18 cellular contexts compared by ENCODE assay signal in the genomic region with DNA sequence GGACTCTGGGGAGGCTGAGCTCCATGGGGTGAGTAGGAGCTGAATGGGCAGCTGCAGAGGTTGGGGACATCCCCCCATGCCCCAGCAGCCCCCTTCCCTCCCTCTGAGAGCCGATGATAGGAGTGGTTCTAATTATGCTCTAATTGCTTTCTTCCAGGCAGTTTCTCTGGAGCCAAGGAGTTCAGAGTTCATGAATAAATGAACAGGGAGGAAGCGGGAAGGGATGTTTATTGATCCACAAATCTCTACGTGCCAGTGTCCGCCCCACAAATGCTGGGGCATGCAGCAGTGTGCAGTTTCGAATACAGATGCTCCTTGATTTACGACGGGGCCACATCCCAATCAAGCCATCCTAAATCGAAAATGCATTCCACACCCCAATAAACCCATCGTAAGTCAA. TPM values are rescaled to one million over a fixed set of nuclear protein-coding genes. Genes with fewer than 3 reads are reported as not detected.
DNase-seq lines count a peak whose midpoint lies in the region; ATAC-seq and TF ChIP-seq lines count a peak whose summit lies in the region.
"Had no signal": no experiment of that assay in that cellular context is flagged by ENCODE, and none has a peak within 500 bp of the region (broad histone marks: within the 10 kb centered on the region; RNA-seq: fewer than 3 reads in every experiment).

No MANE protein-coding gene starts in this region.

- H3K27ac Mint-ChIP-seq in HFFc6 (no peak overlapping the region), WTC11 (0 out of 2 replicates have a peak overlapping the region, but pooled peaks have one; percentile 8), nephron progenitor cell (peak overlapping the region; percentile 61)
- H3K27ac Mint-ChIP-seq: CD4-positive, CD25-positive, alpha-beta regulatory T cell had no signal

- H3K9me3 ChIP-seq in transverse colon: no peaks in the 10 kb centered on the region
- no peaks in the 10 kb centered on the region for H3K9me3 ChIP-seq in WERI-Rb-1 (ENCODE audit: severe bottlenecking)
- H3K9me3 ChIP-seq: Peyer's patch had no signal

- 15 to 25% methylated on average over 6 to 9 of the region's 9 CpGs for WGBS in transverse colon (ENCODE audit: low coverage in 1 of 2), 2 donors

- H3K4me3 Mint-ChIP-seq in HFFc6 (peak overlapping the region; percentile 41; the same call in 1 of the 2 replicates), WTC11 (no peak overlapping the region), nephron progenitor cell (peak overlapping the region; percentile 35)
- H3K4me3 Mint-ChIP-seq: CD4-positive, CD25-positive, alpha-beta regulatory T cell had no signal

- TF ChIP-seq EP300 in transverse colon (IDR thresholded peaks at IDR 0.05; ENCODE audit: low read depth): no peak

- TF ChIP-seq CTCF in HFFc6 (IDR thresholded peaks at IDR 0.05) (no peak), WTC11 (IDR thresholded peaks at IDR 0.05) (no peak), nephron progenitor cell (IDR thresholded peaks at IDR 0.05) (no peak), transverse colon (IDR thresholded peaks at IDR 0.05) (no peak), WERI-Rb-1 (IDR thresholded peaks at IDR 0.05; ENCODE audit: low read depth, low read length) (no peak)

- no peaks in the 10 kb centered on the region for H3K36me3 Mint-ChIP-seq in HFFc6 (ENCODE audit: low read depth)
- no peaks in the 10 kb centered on the region for H3K36me3 Mint-ChIP-seq in WTC11
- H3K36me3 Mint-ChIP-seq in nephron progenitor cell (ENCODE audit: low read depth): no peaks in the 10 kb centered on the region
- H3K36me3 Mint-ChIP-seq: CD4-positive, CD25-positive, alpha-beta regulatory T cell had no signal

- no peak for TF ChIP-seq POLR2A in transverse colon (IDR thresholded peaks at IDR 0.05)

- no peak for ATAC-seq in WTC11
- ATAC-seq in HG02763 (IDR thresholded peaks at IDR 0.05; ENCODE audit: unreplicated experiment): no peak
- ATAC-seq in GM18867 (IDR thresholded peaks at IDR 0.05; ENCODE audit: unreplicated experiment): no peak
- ATAC-seq: SK-N-SH treated with all-trans-retinoic acid at 6 μM for 48 hours had no signal

- H3K27me3 Mint-ChIP-seq in HFFc6 (ENCODE audit: insufficient read depth) (peaks cover 27% of the 10 kb centered on the region), WTC11 (ENCODE audit: low read depth) (no peaks in the 10 kb centered on the region), nephron progenitor cell (ENCODE audit: low read depth, poor library complexity) (peaks cover 4% of the 10 kb centered on the region)

- CTCF ChIA-PET in WTC11 (lab: Charles Lee): interaction anchor here (0.9 to 1.6 kb wide), 3 partner anchors 10 to 43 kb away, joined by 3 to 6 read pairs (median 5); no protein-coding TSS in a partner anchor

- no peak overlapping the region for H3K4me3 ChIP-seq in transverse colon
- H3K4me3 ChIP-seq in WERI-Rb-1 (ENCODE audit: low read depth, low read length): no peak overlapping the region
- H3K4me3 ChIP-seq: Peyer's patch had no signal

- H3K4me1 ChIP-seq in transverse colon: peaks cover 0 to 15% (median 7%) of the 10 kb centered on the region in 4 donors

- no peaks in the 10 kb centered on the region for H3K27me3 ChIP-seq in transverse colon
- no peaks in the 10 kb centered on the region for H3K27me3 ChIP-seq in WERI-Rb-1 (ENCODE audit: insufficient read depth, low read depth, severe bottlenecking)
- H3K27me3 ChIP-seq: Peyer's patch had no signal

- POLR2A ChIA-PET in WTC11 (lab: Charles Lee): interaction anchor here (0.6 kb wide), 2 partner anchors 30 to 150 kb away, joined by 3 read pairs; no protein-coding TSS in a partner anchor

- in situ Hi-C loops in transverse colon (cut with MboI; ENCODE audit: low pct_ligation_motif_present in 1 of 4, low pct_unique_long_range_greater_than_20kb in 1 of 4, low sequenced_read_pairs in 3 of 4): no loop called here

- H3K27ac ChIP-seq in transverse colon: peak overlapping the region in 1 of 4 donors; percentile 26
- no peak overlapping the region for H3K27ac ChIP-seq in WERI-Rb-1
- H3K27ac ChIP-seq: KMS-11, Peyer's patch had no signal

- H3K36me3 ChIP-seq in transverse colon: no peaks in the 10 kb centered on the region
- no peaks in the 10 kb centered on the region for H3K36me3 ChIP-seq in WERI-Rb-1
- H3K36me3 ChIP-seq: Peyer's patch had no signal

- no peaks in the 10 kb centered on the region for H3K9me3 Mint-ChIP-seq in HFFc6
- no peaks in the 10 kb centered on the region for H3K9me3 Mint-ChIP-seq in WTC11
- no peaks in the 10 kb centered on the region for H3K9me3 Mint-ChIP-seq in nephron progenitor cell
- H3K9me3 Mint-ChIP-seq: CD4-positive, CD25-positive, alpha-beta regulatory T cell had no signal

- intact Hi-C loops in transverse colon (cut with DNase I; ENCODE audit: low total_unique reads): no loop called here

- H3K4me1 Mint-ChIP-seq in HFFc6 (ENCODE audit: low read depth) (no peaks in the 10 kb centered on the region), WTC11 (peaks cover 18% of the 10 kb centered on the region), nephron progenitor cell (peaks cover 45% of the 10 kb centered on the region)

- no peak for DNase-seq in HFFc6
- no peak for DNase-seq in WTC11 (ENCODE audit: low spot score)
- DNase-seq in nephron progenitor cell: peak; percentile 18
- peak; percentile 27 for DNase-seq in transverse colon
- DNase-seq in WERI-Rb-1: no peak
- DNase-seq: CD4-positive, CD25-positive, alpha-beta regulatory T cell; EL; GF-D8; IMR-90; NCI-H1092 treated with DMSO at 0.1 percent for 48 hours; NCI-H1436 treated with DMSO at 0.1 percent for 48 hours; NCI-H2029 treated with DMSO at 0.1 percent for 48 hours; Peyer's patch had no signal

TF ChIP-seq in WTC11, 78 proteins besides CTCF, POLR2A, EP300 and RAD21:
- TF ChIP-seq ZNF671 (CRISPR knock-in tag; IDR thresholded peaks at IDR 0.05) (no peak), HMGA2 (CRISPR knock-in tag; IDR thresholded peaks at IDR 0.05) (no peak), GRHL2 (CRISPR knock-in tag; IDR thresholded peaks at IDR 0.05; ENCODE audit: insufficient replicate concordance, severe bottlenecking) (no peak), CREM (CRISPR knock-in tag; IDR thresholded peaks at IDR 0.05) (no peak), SMAD4 (CRISPR knock-in tag; IDR thresholded peaks at IDR 0.05) (no peak), NFATC4 (CRISPR knock-in tag; IDR thresholded peaks at IDR 0.05) (no peak)
- TF ChIP-seq, protein P1, sequence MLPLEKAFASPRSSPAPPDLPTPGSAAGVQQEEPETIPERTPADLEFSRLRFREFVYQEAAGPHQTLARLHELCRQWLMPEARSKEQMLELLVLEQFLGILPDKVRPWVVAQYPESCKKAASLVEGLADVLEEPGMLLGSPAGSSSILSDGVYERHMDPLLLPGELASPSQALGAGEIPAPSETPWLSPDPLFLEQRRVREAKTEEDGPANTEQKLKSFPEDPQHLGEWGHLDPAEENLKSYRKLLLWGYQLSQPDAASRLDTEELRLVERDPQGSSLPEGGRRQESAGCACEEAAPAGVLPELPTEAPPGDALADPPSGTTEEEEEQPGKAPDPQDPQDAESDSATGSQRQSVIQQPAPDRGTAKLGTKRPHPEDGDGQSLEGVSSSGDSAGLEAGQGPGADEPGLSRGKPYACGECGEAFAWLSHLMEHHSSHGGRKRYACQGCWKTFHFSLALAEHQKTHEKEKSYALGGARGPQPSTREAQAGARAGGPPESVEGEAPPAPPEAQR (CRISPR knock-in tag; IDR thresholded peaks at IDR 0.05): no peak
- TF ChIP-seq, protein P2, sequence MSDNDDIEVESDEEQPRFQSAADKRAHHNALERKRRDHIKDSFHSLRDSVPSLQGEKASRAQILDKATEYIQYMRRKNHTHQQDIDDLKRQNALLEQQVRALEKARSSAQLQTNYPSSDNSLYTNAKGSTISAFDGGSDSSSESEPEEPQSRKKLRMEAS (CRISPR knock-in tag; IDR thresholded peaks at IDR 0.05): no peak

RNA-seq across cellular contexts. Expression of a gene that starts 15.6 kb away (rescaled TPM):
- not detected for total RNA-seq in HFFc6 (2021; fragmentation: NEBNext Ultra II Directional; extraction: Animal tissue kit (Norgen Biotek cat#: 25700))
- total RNA-seq in WTC11 (2021) (34.0 to 36.8 TPM (median 35.3 TPM) in 3 replicates), transverse colon (not detected)
- total RNA-seq: CD4-positive, CD25-positive, alpha-beta regulatory T cell; OCI-LY7; Peyer's patch had no signal

Comparison
In these comparisons a context has a peak if more than half of its experiments do, and no peak if none do; other contexts are left out.
1. DNase-seq: peak in nephron progenitor cell (single experiment) and transverse colon (single experiment); none in HFFc6 (single experiment), WTC11 (single experiment) and WERI-Rb-1 (single experiment).
2. RNA of a gene that starts 15.6 kb away (total RNA-seq): 34.0 to 36.8 TPM in WTC11; not detected in HFFc6 and not detected in transverse colon; every median in the first group is over 10 times any median in the second.